ENCODE assay signal across 8 cellular contexts in genomic region chr5:92907914-92908606, GRCh38.
A peak's percentile ranks its signal among the peaks of the same experiment; 100 is the strongest.
DNase-seq lines count a peak whose midpoint lies in the region; ATAC-seq and TF ChIP-seq lines count a peak whose summit lies in the region.

No MANE protein-coding gene starts in this region.

- no peaks in the 10 kb centered on the region for H3K9me3 ChIP-seq in SK-N-SH
- no peaks in the 10 kb centered on the region for H3K9me3 ChIP-seq in osteoblast (ENCODE audit: low read depth, low read length)

- H3K27ac ChIP-seq in SK-N-SH (ENCODE audit: low read depth in 2 of 2, low read length in 1 of 2) (peak overlapping the region; percentile 38 to 47; a peak in 3 of 4 replicates), osteoblast (ENCODE audit: low read depth, low read length) (no peak overlapping the region)

- H3F3A ChIP-seq in SK-N-SH (replicated peaks; ENCODE audit: insufficient read depth), result no peaks in the 10 kb centered on the region

- H3K27me3 ChIP-seq in SK-N-SH (ENCODE audit: insufficient read depth) (no peaks in the 10 kb centered on the region), osteoblast (ENCODE audit: insufficient read depth, low read length) (no peaks in the 10 kb centered on the region)

- no peak for TF ChIP-seq RAD21 in SK-N-SH (IDR thresholded peaks at IDR 0.05; ENCODE audit: low read length)

- DNase-seq in SK-N-SH, result no peak
- DNase-seq in osteoblast (ENCODE audit: insufficient read length, low spot score, missing footprints), result no peak
- no peak for DNase-seq in NCI-H2171 treated with DMSO at 0.1 percent for 48 hours (lab: John Stamatoyannopoulos, UW)
- DNase-seq in activated effector memory CD4-positive, alpha-beta T cell treated with anti-CD3 and anti-CD28 coated beads, Interleukin-2, amount 50 U/mL, for 16 hours, result no peak
- no peak for DNase-seq in putamen (ENCODE audit: low spot score)

- no peaks in the 10 kb centered on the region for H3K36me3 ChIP-seq in SK-N-SH (replicated peaks in 1 of 2; ENCODE audit: control insufficient read depth in 1 of 2, insufficient read depth in 2 of 2, low read length in 1 of 2)
- H3K36me3 ChIP-seq in osteoblast (ENCODE audit: insufficient read depth, low read length), result no peaks in the 10 kb centered on the region

- peak overlapping the region; percentile 24 for H2AFZ ChIP-seq in SK-N-SH (ENCODE audit: low read depth)
- H2AFZ ChIP-seq in osteoblast (ENCODE audit: low read length), result no peak overlapping the region

- ATAC-seq in GM18867 (IDR thresholded peaks at IDR 0.05; ENCODE audit: unreplicated experiment) (peak; percentile 89), HG02970 (IDR thresholded peaks at IDR 0.05; ENCODE audit: low FRiP score, unreplicated experiment) (peak; percentile 53), GM19397 (IDR thresholded peaks at IDR 0.05; ENCODE audit: unreplicated experiment) (no peak)

- no peaks in the 10 kb centered on the region for H3K9me2 ChIP-seq in SK-N-SH

- no peaks in the 10 kb centered on the region for H3K79me2 ChIP-seq in SK-N-SH (ENCODE audit: insufficient read depth)
- no peaks in the 10 kb centered on the region for H3K79me2 ChIP-seq in osteoblast (ENCODE audit: insufficient read depth, low read length)

- H3K4me3 ChIP-seq in SK-N-SH (ENCODE audit: low read depth in 2 of 2, low read length in 1 of 2) (no peak overlapping the region), osteoblast (ENCODE audit: insufficient read depth, low read length) (no peak overlapping the region)

- H3K4me1 ChIP-seq in SK-N-SH (ENCODE audit: control insufficient read depth in 1 of 2, insufficient read depth in 2 of 2, low read depth in 1 of 2, low read length in 1 of 2) (peaks cover 2 to 4% of the 10 kb centered on the region in 2 experiments; a peak in 3 of 4 replicates), osteoblast (ENCODE audit: insufficient read depth, low read length) (peaks cover 12% of the 10 kb centered on the region)

- peak overlapping the region; percentile 19; the same call in 1 of the 2 replicates for H3K4me2 ChIP-seq in SK-N-SH
- H3K4me2 ChIP-seq in osteoblast (ENCODE audit: insufficient read depth, low read length), result peak overlapping the region; percentile 36

- no peak for TF ChIP-seq CTCF in SK-N-SH (IDR thresholded peaks at IDR 0.05)
- no peak for TF ChIP-seq CTCF in osteoblast (IDR thresholded peaks at IDR 0.05; ENCODE audit: extremely low read depth, low read depth, low read length)

- POLR2A ChIA-PET in SK-N-SH (lab: Yijun Ruan, JAX), result no interaction called here

- H4K20me1 ChIP-seq in SK-N-SH (ENCODE audit: insufficient read depth) (no peaks in the 10 kb centered on the region), osteoblast (ENCODE audit: insufficient read depth, low read length) (no peaks in the 10 kb centered on the region)

- WGBS in SK-N-SH (ENCODE audit: low lambda C conversion rate), result 20% methylated on average over 2 of the region's 2 CpGs

- TF ChIP-seq EP300 in SK-N-SH (IDR thresholded peaks at IDR 0.05; ENCODE audit: borderline replicate concordance in 1 of 2, low read depth in 1 of 2, low read length in 1 of 2), result peak in 1 of 2 experiments; percentile 65; a peak in 1 of 4 replicates

- CTCF ChIA-PET in SK-N-SH (lab: Yijun Ruan, JAX), result interaction anchor here (1.8 to 1.9 kb wide), 2 partner anchors 8 to 1942 kb away, joined by 4 to 6 read pairs; no protein-coding TSS in a partner anchor

- H3K9ac ChIP-seq in SK-N-SH, result no peak overlapping the region

TF ChIP-seq in SK-N-SH, 30 proteins besides CTCF, POLR2A, EP300 and RAD21:
- TF ChIP-seq, protein P1, sequence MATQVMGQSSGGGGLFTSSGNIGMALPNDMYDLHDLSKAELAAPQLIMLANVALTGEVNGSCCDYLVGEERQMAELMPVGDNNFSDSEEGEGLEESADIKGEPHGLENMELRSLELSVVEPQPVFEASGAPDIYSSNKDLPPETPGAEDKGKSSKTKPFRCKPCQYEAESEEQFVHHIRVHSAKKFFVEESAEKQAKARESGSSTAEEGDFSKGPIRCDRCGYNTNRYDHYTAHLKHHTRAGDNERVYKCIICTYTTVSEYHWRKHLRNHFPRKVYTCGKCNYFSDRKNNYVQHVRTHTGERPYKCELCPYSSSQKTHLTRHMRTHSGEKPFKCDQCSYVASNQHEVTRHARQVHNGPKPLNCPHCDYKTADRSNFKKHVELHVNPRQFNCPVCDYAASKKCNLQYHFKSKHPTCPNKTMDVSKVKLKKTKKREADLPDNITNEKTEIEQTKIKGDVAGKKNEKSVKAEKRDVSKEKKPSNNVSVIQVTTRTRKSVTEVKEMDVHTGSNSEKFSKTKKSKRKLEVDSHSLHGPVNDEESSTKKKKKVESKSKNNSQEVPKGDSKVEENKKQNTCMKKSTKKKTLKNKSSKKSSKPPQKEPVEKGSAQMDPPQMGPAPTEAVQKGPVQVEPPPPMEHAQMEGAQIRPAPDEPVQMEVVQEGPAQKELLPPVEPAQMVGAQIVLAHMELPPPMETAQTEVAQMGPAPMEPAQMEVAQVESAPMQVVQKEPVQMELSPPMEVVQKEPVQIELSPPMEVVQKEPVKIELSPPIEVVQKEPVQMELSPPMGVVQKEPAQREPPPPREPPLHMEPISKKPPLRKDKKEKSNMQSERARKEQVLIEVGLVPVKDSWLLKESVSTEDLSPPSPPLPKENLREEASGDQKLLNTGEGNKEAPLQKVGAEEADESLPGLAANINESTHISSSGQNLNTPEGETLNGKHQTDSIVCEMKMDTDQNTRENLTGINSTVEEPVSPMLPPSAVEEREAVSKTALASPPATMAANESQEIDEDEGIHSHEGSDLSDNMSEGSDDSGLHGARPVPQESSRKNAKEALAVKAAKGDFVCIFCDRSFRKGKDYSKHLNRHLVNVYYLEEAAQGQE (IDR thresholded peaks at IDR 0.05; ENCODE audit: low read depth, low read length), result no peak
- TF ChIP-seq TEAD4 (IDR thresholded peaks at IDR 0.05; ENCODE audit: borderline replicate concordance, insufficient read depth), result 0 out of 2 replicates have a peak, but pooled peaks have one; percentile 21
- no peak for TF ChIP-seq GATA2 (CRISPR knock-in tag; IDR thresholded peaks at IDR 0.05)
- no peak for TF ChIP-seq FOXJ3 (CRISPR knock-in tag; IDR thresholded peaks at IDR 0.05)
- TF ChIP-seq NFIC (IDR thresholded peaks at IDR 0.05; ENCODE audit: borderline replicate concordance), result no peak
- TF ChIP-seq RXRA (IDR thresholded peaks at IDR 0.05; ENCODE audit: borderline replicate concordance, low read depth), result peak; percentile 86
- peak; percentile 86; the same call in 1 of the 2 replicates for TF ChIP-seq MEF2A (IDR thresholded peaks at IDR 0.05; ENCODE audit: borderline replicate concordance, low read depth)
- TF ChIP-seq TCF12 (IDR thresholded peaks at IDR 0.05), result peak; percentile 88
- 0 out of 2 replicates have a peak, but pooled peaks have one; percentile 16 for TF ChIP-seq FOXM1 (IDR thresholded peaks at IDR 0.05; ENCODE audit: low read depth)
- TF ChIP-seq YY1 (IDR thresholded peaks at IDR 0.05; ENCODE audit: low read depth), result no peak
- TF ChIP-seq FOSL2 (IDR thresholded peaks at IDR 0.05; ENCODE audit: borderline replicate concordance, low read depth), result peak; percentile 43; the same call in 1 of the 2 replicates
- 0 out of 2 replicates have a peak, but pooled peaks have one; percentile 35 for TF ChIP-seq POLR2AphosphoS5 (IDR thresholded peaks at IDR 0.05; ENCODE audit: low read depth, low read length)
- TF ChIP-seq PBX3 (IDR thresholded peaks at IDR 0.05), result peak; percentile 35
- no peak for TF ChIP-seq RFX5 (IDR thresholded peaks at IDR 0.05; ENCODE audit: low read length)
- peak; percentile 54 for TF ChIP-seq JUND (IDR thresholded peaks at IDR 0.05)
